ENCODE assay signal across 8 cellular contexts in genomic region chr10:30591249-30591670, GRCh38. TPM values are rescaled to one million over a fixed set of nuclear protein-coding genes. Genes with fewer than 3 reads are reported as not detected.
DNase-seq lines count a peak whose midpoint lies in the region; ATAC-seq, FAIRE-seq and TF ChIP-seq lines count a peak whose summit lies in the region.

No MANE protein-coding gene starts in this region.

- H3K4me1 ChIP-seq in endothelial cell of umbilical vein (ENCODE audit: control insufficient read depth, extremely low read depth, insufficient read depth, low read length) (no peaks in the 10 kb centered on the region), vagina (no peaks in the 10 kb centered on the region)

- POLR2A ChIA-PET in AG04449 (lab: Yijun Ruan, JAX), result no interaction called here
- POLR2A ChIA-PET in endothelial cell of umbilical vein (lab: Charles Lee), result no interaction called here

- H3K9me1 ChIP-seq in endothelial cell of umbilical vein (replicated peaks; ENCODE audit: control insufficient read depth, extremely low read depth, insufficient read depth, low read length), result no peaks in the 10 kb centered on the region

- TF ChIP-seq POLR2A in endothelial cell of umbilical vein (IDR thresholded peaks at IDR 0.05; ENCODE audit: low read depth, low read length) (no peak), vagina (IDR thresholded peaks at IDR 0.05) (no peak)

- no TSS peak for BruUV-seq in endothelial cell of umbilical vein (replicated peaks; lab: Mats Ljungman, UMichigan)

- H3K9me3 ChIP-seq in endothelial cell of umbilical vein (replicated peaks; ENCODE audit: control insufficient read depth, insufficient read depth, low read length) (no peaks in the 10 kb centered on the region), vagina (no peaks in the 10 kb centered on the region)

- H3K27me3 ChIP-seq in endothelial cell of umbilical vein (ENCODE audit: control insufficient read depth in 2 of 2, insufficient read depth in 2 of 2, low read length in 2 of 2) (peaks cover 2 to 16% of the 10 kb centered on the region in 2 experiments), vagina (no peaks in the 10 kb centered on the region)

- peak; percentile 67 for TF ChIP-seq CTCF in AG04449 (IDR thresholded peaks at IDR 0.05; ENCODE audit: insufficient read depth, low read length, missing control alignments)
- peak; percentile 56 for TF ChIP-seq CTCF in GM10266 (IDR thresholded peaks at IDR 0.05; ENCODE audit: control insufficient read depth, insufficient read depth, low read depth, missing control alignments)
- peak; percentile 65 to 74 for TF ChIP-seq CTCF in endothelial cell of umbilical vein (IDR thresholded peaks at IDR 0.05; ENCODE audit: extremely low read depth in 1 of 2, insufficient read depth in 1 of 2, low read depth in 1 of 2, low read length in 2 of 2)
- TF ChIP-seq CTCF in vagina (IDR thresholded peaks at IDR 0.05), result peak; percentile 44 to 92 (median 72)

- no peak overlapping the region for H3K4me2 ChIP-seq in endothelial cell of umbilical vein (ENCODE audit: insufficient read depth, low read length)

- intact Hi-C loops in endothelial cell of umbilical vein (cut with micrococcal nuclease) (loop anchor here (1.0 to 2.0 kb wide), 5 partner anchors 9 to 232 kb away; no protein-coding TSS in a partner anchor), vagina (cut with DNase I) (no loop called here)

- H3K79me2 ChIP-seq in endothelial cell of umbilical vein (ENCODE audit: control insufficient read depth, insufficient read depth, low read length), result no peaks in the 10 kb centered on the region

- no peak for ATAC-seq in HG03439 (IDR thresholded peaks at IDR 0.05; ENCODE audit: unreplicated experiment)

- DNase-seq in AG04449 (ENCODE audit: low read depth, low spot score), result no peak
- peak; percentile 27 for DNase-seq in GM10266 (ENCODE audit: extremely low spot score)
- DNase-seq in NCI-H2227 (lab: John Stamatoyannopoulos, UW; ENCODE audit: unreplicated experiment), result peak; percentile 55
- peak; percentile 13 to 25 for DNase-seq in activated CD4-positive, alpha-beta T cell treated with anti-CD3 and anti-CD28 coated beads, Interleukin-2, amount 50 U/mL, for 4 hours
- DNase-seq in endothelial cell of umbilical vein (ENCODE audit: low read depth, low spot score), result peak; percentile 65
- peak; percentile 70 for DNase-seq in myocyte (ENCODE audit: low read depth)
- no peak for DNase-seq in vagina (ENCODE audit: extremely low spot score in 2 of 2)

- CTCF ChIA-PET in AG04449 (lab: Yijun Ruan, JAX) (interaction anchor here (0.6 to 9.2 kb wide), 79 partner anchors 9 to 666 kb away, joined by 3 to 222 read pairs (median 5); partner anchors contain the start of gene MTPAP), endothelial cell of umbilical vein (lab: Charles Lee) (interaction anchor here (0.6 to 4.0 kb wide), 92 partner anchors 9 to 1217 kb away, joined by 3 to 169 read pairs (median 6); partner anchors contain the start of genes LYZL2, MAP3K8 and MTPAP)

- dilution Hi-C loops in endothelial cell of umbilical vein (cut with MboI; ENCODE audit: extremely low pct_ligation_motif_present, low sequenced_read_pairs), result no loop called here

- H3K4me3 ChIP-seq in AG04449 (ENCODE audit: low read depth, low read length) (no peak overlapping the region), endothelial cell of umbilical vein (replicated peaks in 1 of 3; ENCODE audit: insufficient read depth in 1 of 3, low read depth in 1 of 3, low read length in 3 of 3) (no peak overlapping the region), vagina (no peak overlapping the region)

- no peak overlapping the region for H3K27ac ChIP-seq in endothelial cell of umbilical vein (ENCODE audit: insufficient read depth, low read depth, low read length)
- no peak overlapping the region for H3K27ac ChIP-seq in vagina

- FAIRE-seq in endothelial cell of umbilical vein (lab: Jason Lieb, UNC), result peak; percentile 84

- no peaks in the 10 kb centered on the region for H4K20me1 ChIP-seq in endothelial cell of umbilical vein (replicated peaks; ENCODE audit: control insufficient read depth, extremely low read depth, insufficient read depth, low read length)

- H3K36me3 ChIP-seq in endothelial cell of umbilical vein (ENCODE audit: control insufficient read depth in 2 of 2, extremely low read depth in 1 of 2, insufficient read depth in 2 of 2, low read length in 2 of 2) (no peaks in the 10 kb centered on the region), vagina (no peaks in the 10 kb centered on the region)

- H3K9ac ChIP-seq in endothelial cell of umbilical vein (replicated peaks; ENCODE audit: extremely low read depth, insufficient read depth, low read length), result no peak overlapping the region

- H2AFZ ChIP-seq in endothelial cell of umbilical vein (ENCODE audit: low read depth, low read length), result no peak overlapping the region

TF ChIP-seq in endothelial cell of umbilical vein, 7 proteins besides CTCF, POLR2A, EP300 and RAD21:
- TF ChIP-seq MYC (IDR thresholded peaks at IDR 0.05; ENCODE audit: low read depth, low read length) (no peak), FOS (IDR thresholded peaks at IDR 0.05; ENCODE audit: borderline replicate concordance, insufficient read depth, low read length) (no peak), POLR2AphosphoS5 (IDR thresholded peaks at IDR 0.05; ENCODE audit: insufficient read depth, low read depth, low read length) (no peak), GATA2 (IDR thresholded peaks at IDR 0.05; ENCODE audit: insufficient read depth, insufficient read length, low read depth, low read length) (no peak), JUN (IDR thresholded peaks at IDR 0.05; ENCODE audit: borderline replicate concordance, insufficient read depth, insufficient read length, low read depth) (no peak), EZH2 (IDR thresholded peaks at IDR 0.05; ENCODE audit: borderline replicate concordance, low read depth, low read length, severe bottlenecking) (no peak)
- TF ChIP-seq, protein P1, sequence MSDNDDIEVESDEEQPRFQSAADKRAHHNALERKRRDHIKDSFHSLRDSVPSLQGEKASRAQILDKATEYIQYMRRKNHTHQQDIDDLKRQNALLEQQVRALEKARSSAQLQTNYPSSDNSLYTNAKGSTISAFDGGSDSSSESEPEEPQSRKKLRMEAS (IDR thresholded peaks at IDR 0.05; ENCODE audit: insufficient read depth, insufficient read length), result no peak

RNA-seq across cellular contexts. Expression of gene LYZL2, which starts 38.3 kb away (rescaled TPM):
- total RNA-seq in endothelial cell of umbilical vein (not detected in 2 replicates), myocyte (not detected in 2 replicates), vagina (not detected)
- not detected in 2 replicates for polyA plus RNA-seq in endothelial cell of umbilical vein
- not detected in 2 replicates for polyA plus RNA-seq in endothelial cell of umbilical vein (2011; cell fraction: cytosol; rRNA removed)
- polyA plus RNA-seq in endothelial cell of umbilical vein (2011; cell fraction: nucleus; rRNA removed), result not detected in 2 replicates
- polyA plus RNA-seq in endothelial cell of umbilical vein (2012), result not detected in 2 replicates
- not detected in 2 replicates for polyA minus RNA-seq in endothelial cell of umbilical vein
- not detected for polyA minus RNA-seq in endothelial cell of umbilical vein (2011; cell fraction: cytosol; rRNA and poly(A)+ RNA removed)
- polyA minus RNA-seq in endothelial cell of umbilical vein (2011; cell fraction: nucleus; rRNA and poly(A)+ RNA removed), result not detected in 2 replicates
- polyA plus RNA-seq in myocyte (2012), result not detected

Comparison
In these comparisons a context has a peak if more than half of its experiments do, and no peak if none do; other contexts are left out.
1. DNase-seq: peak in GM10266 (single experiment), NCI-H2227 (single experiment), activated CD4-positive, alpha-beta T cell treated with anti-CD3 and anti-CD28 coated beads, Interleukin-2, amount 50 U/mL, for 4 hours (2 of 2), endothelial cell of umbilical vein (single experiment) and myocyte (single experiment); none in AG04449 (single experiment) and vagina (0 of 2).
2. Peak in every context shown above with its lines, with median percentiles within 50 percentile points of each other: CTCF ChIP-seq.